8 cellular contexts compared by ENCODE assay signal in the genomic region with DNA sequence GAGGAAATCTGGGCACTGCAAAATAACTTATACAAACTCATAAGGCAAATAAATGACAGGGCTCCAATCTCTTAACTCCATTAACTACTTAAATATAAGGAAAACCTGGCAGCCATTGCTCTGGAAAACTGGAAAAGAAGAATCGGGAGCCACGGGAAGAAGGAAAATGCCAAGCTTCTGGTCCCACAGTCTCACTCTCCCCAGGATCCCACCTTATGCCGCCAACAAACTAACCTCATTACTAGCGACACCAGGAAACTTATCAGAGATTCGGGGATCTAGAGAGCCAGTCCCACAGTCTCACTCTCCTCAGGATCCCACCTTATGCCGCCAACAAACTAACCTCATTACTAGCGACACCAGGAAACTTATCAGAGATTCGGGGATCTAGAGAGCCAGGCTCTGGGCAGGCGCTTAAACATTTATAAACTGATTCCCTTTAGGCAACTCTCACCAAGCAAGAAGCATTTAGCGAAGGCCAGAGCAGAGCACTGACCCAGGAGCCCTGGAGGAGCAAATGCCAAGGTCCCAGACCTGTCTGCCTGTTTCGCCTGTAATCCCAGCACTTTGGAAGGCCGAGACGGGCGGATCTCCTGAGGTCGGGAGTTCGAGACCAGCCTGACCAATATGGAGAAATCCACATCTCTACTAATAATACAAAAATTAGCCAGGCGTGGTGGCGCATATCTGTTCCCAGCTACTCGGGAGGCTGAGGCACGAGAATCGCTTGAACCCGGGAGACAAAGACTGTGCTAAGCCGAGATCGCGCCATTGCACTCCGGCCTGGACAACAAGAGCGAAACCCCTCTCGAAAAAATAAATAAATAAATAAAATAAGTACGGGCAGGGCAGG. TPM values are rescaled to one million over a fixed set of nuclear protein-coding genes. Genes with fewer than 3 reads are reported as not detected.
DNase-seq lines count a peak whose midpoint lies in the region; ATAC-seq and TF ChIP-seq lines count a peak whose summit lies in the region.

No MANE protein-coding gene starts in this region.

- DNase-seq in DND-41, result peak; percentile 12
- no peak for DNase-seq in LNCaP clone FGC (ENCODE audit: low read depth)
- no peak for DNase-seq in choroid plexus epithelial cell (ENCODE audit: low read depth)
- peak in 1 of 9 donors; percentile 1 for DNase-seq in naive thymus-derived CD4-positive, alpha-beta T cell
- DNase-seq in GM10248 (ENCODE audit: extremely low spot score), result no peak
- DNase-seq in Ammon's horn (ENCODE audit: low spot score), result no peak

- peaks cover 21% of the 10 kb centered on the region for H3K36me3 ChIP-seq in DND-41 (ENCODE audit: insufficient read depth, low read length)
- peaks cover 0 to 3% (median 0%) of the 10 kb centered on the region in 3 experiments for H3K36me3 ChIP-seq in naive thymus-derived CD4-positive, alpha-beta T cell (ENCODE audit: control insufficient read depth in 2 of 3, insufficient read depth in 3 of 3, low read length in 3 of 3)

- peak overlapping the region; percentile 97 to 100 (median 100) for H3K4me3 Mint-ChIP-seq in naive thymus-derived CD4-positive, alpha-beta T cell

- peak overlapping the region; percentile 90 for H2AFZ ChIP-seq in DND-41 (ENCODE audit: low read depth, low read length)

- peaks cover 0 to 15% (median 6%) of the 10 kb centered on the region in 5 donors for H3K36me3 Mint-ChIP-seq in naive thymus-derived CD4-positive, alpha-beta T cell

- POLR2A ChIA-PET in naive thymus-derived CD4-positive, alpha-beta T cell (lab: Charles Lee), result interaction anchor here (1.0 to 1.3 kb wide), 2 partner anchors 26 to 63 kb away, joined by 3 read pairs; no protein-coding TSS in a partner anchor
- POLR2A ChIA-PET in GM10248 (lab: Yijun Ruan, JAX), result no interaction called here

- H3K79me2 ChIP-seq in DND-41 (ENCODE audit: insufficient read depth, low read length), result peaks cover 59% of the 10 kb centered on the region

- peak overlapping the region; percentile 98 to 100 (median 99) for H3K27ac Mint-ChIP-seq in naive thymus-derived CD4-positive, alpha-beta T cell

- ATAC-seq in DND-41 (ENCODE audit: insufficient read depth, low read depth) (no peak), GM21390 (IDR thresholded peaks at IDR 0.05; ENCODE audit: unreplicated experiment) (no peak), GM19397 (IDR thresholded peaks at IDR 0.05; ENCODE audit: unreplicated experiment) (no peak)
- ATAC-seq in naive thymus-derived CD4-positive, alpha-beta T cell, result no peak

- peak overlapping the region; percentile 93 for H3K4me2 ChIP-seq in DND-41 (ENCODE audit: insufficient read depth, low read length)

- H3K27me3 Mint-ChIP-seq in naive thymus-derived CD4-positive, alpha-beta T cell, result peaks cover 6 to 36% (median 22%) of the 10 kb centered on the region in 5 donors

- peaks cover 17% of the 10 kb centered on the region; the same call in 1 of the 2 replicates for H4K20me1 ChIP-seq in DND-41 (ENCODE audit: insufficient read depth, low read length)

- no peaks in the 10 kb centered on the region for H3K9me3 ChIP-seq in DND-41 (ENCODE audit: insufficient read depth, low read length, severe bottlenecking)
- H3K9me3 ChIP-seq in naive thymus-derived CD4-positive, alpha-beta T cell (ENCODE audit: control insufficient read depth in 2 of 3, low read length in 3 of 3), result no peaks in the 10 kb centered on the region

- peaks cover 54% of the 10 kb centered on the region for H3K4me1 ChIP-seq in DND-41 (ENCODE audit: insufficient read depth, low read length)
- H3K4me1 ChIP-seq in naive thymus-derived CD4-positive, alpha-beta T cell (ENCODE audit: control insufficient read depth in 2 of 2, insufficient read depth in 2 of 2, low read length in 2 of 2), result peaks cover 18 to 19% of the 10 kb centered on the region in 2 donors

- H3K4me3 ChIP-seq in DND-41 (ENCODE audit: low read depth in 1 of 2, low read length in 2 of 2), result peak overlapping the region; percentile 71 to 92
- H3K4me3 ChIP-seq in LNCaP clone FGC (ENCODE audit: low read depth, low read length), result peak overlapping the region; percentile 92
- H3K4me3 ChIP-seq in choroid plexus epithelial cell (ENCODE audit: low read depth, low read length), result peak overlapping the region; percentile 79
- peak overlapping the region; percentile 89 for H3K4me3 ChIP-seq in naive thymus-derived CD4-positive, alpha-beta T cell (ENCODE audit: low read length)

- peaks cover 0 to 5% (median 0%) of the 10 kb centered on the region in 11 donors for H3K9me3 Mint-ChIP-seq in naive thymus-derived CD4-positive, alpha-beta T cell

- H3K27ac ChIP-seq in DND-41 (ENCODE audit: low read length), result peak overlapping the region; percentile 83
- peak overlapping the region; percentile 92 for H3K27ac ChIP-seq in naive thymus-derived CD4-positive, alpha-beta T cell (ENCODE audit: low read depth, low read length)

- peaks cover 6% of the 10 kb centered on the region for H3K27me3 ChIP-seq in DND-41 (ENCODE audit: insufficient read depth, low read length, poor library complexity)
- no peaks in the 10 kb centered on the region for H3K27me3 ChIP-seq in naive thymus-derived CD4-positive, alpha-beta T cell (ENCODE audit: control insufficient read depth in 2 of 2, insufficient read depth in 2 of 2, low read length in 2 of 2)

- H3K4me1 Mint-ChIP-seq in naive thymus-derived CD4-positive, alpha-beta T cell, result peaks cover 16 to 60% (median 42%) of the 10 kb centered on the region in 7 donors

- TF ChIP-seq CTCF in DND-41 (IDR thresholded peaks at IDR 0.05; ENCODE audit: borderline replicate concordance, extremely low read depth, low read length, poor library complexity, severe bottlenecking), result no peak
- TF ChIP-seq CTCF in LNCaP clone FGC (IDR thresholded peaks at IDR 0.05; ENCODE audit: control insufficient read depth, extremely low read depth, insufficient read depth), result no peak
- TF ChIP-seq CTCF in choroid plexus epithelial cell (conservative IDR thresholded peaks at IDR 0.05; ENCODE audit: low read depth, low read length), result no peak
- no peak for TF ChIP-seq CTCF in GM10248 (IDR thresholded peaks at IDR 0.05; ENCODE audit: control extremely low read depth, extremely low read depth, low read depth, missing control alignments)

- intact Hi-C loops in naive thymus-derived CD4-positive, alpha-beta T cell (cut with micrococcal nuclease), result loop anchor here (1.0 to 10.0 kb wide), 9 partner anchors 63 to 786 kb away; partner anchors contain the start of genes KIAA0319L (in 2 of the 2), NCDN (in 2 of the 2), AGO3 (in 1 of the 2) and CLSPN (in 1 of the 2)

- CTCF ChIA-PET in naive thymus-derived CD4-positive, alpha-beta T cell (lab: Charles Lee), result no interaction called here
- CTCF ChIA-PET in GM10248 (lab: Yijun Ruan, JAX), result no interaction called here

- H3K9ac ChIP-seq in DND-41 (ENCODE audit: low read depth, low read length), result peak overlapping the region; percentile 68

RNA-seq across cellular contexts. Expression of gene PSMB2, which starts 0.7 kb away (rescaled TPM):
- total RNA-seq in naive thymus-derived CD4-positive, alpha-beta T cell, result 10 to 100 TPM; 20.4 to 93.5 (median 23.5) TPM
- 10 to 100 TPM; 46.6 to 62.6 TPM for polyA plus RNA-seq in naive thymus-derived CD4-positive, alpha-beta T cell
